Comparison of ENCODE assay signal across 7 cellular contexts in genomic region chr3:74739242-74739641, GRCh38.
"Had no signal": no experiment of that assay in that cellular context is flagged by ENCODE, and none has a peak within 500 bp of the region (broad histone marks: within the 10 kb centered on the region; RNA-seq: fewer than 3 reads in every experiment).

No MANE protein-coding gene starts in this region.

- H3K4me1 ChIP-seq: HAP-1 had no signal

- H3K9me3 ChIP-seq: HAP-1 had no signal

- DNase-seq: GOT3, H7, HFFc6, IMR-90 had no signal

- ATAC-seq: HCT116, K562 had no signal

- H3K4me3 ChIP-seq: HAP-1, K562 had no signal

- H3K36me3 ChIP-seq: HAP-1 had no signal
